Comparison of ENCODE assay signal across 8 cellular contexts in genomic region chr9:70413798-70414775, GRCh38. TPM values are rescaled to one million over a fixed set of nuclear protein-coding genes. Genes with fewer than 3 reads are reported as not detected.
A peak's percentile ranks its signal among the peaks of the same experiment; 100 is the strongest.
DNase-seq lines count a peak whose midpoint lies in the region; TF ChIP-seq lines count a peak whose summit lies in the region.

Gene KLF9, minus strand, starts transcription at chr9:70414657. Its CDS starts 1,294 bp downstream, at chr9:70413363.

- H3K4me1 ChIP-seq in SJSA1 (replicated peaks): peaks cover 31% of the 10 kb centered on the region
- peaks cover 33 to 56% (median 49%) of the 10 kb centered on the region in 4 donors for H3K4me1 ChIP-seq in stomach

- 0 to 1% (median 0%) methylated on average over 40 to 48 of the region's 48 CpGs for WGBS in stomach, 5 donors

- no peaks in the 10 kb centered on the region for H3K27me3 ChIP-seq in SJSA1 (replicated peaks)
- H3K27me3 ChIP-seq in stomach: no peaks in the 10 kb centered on the region

- H3K4me1 Mint-ChIP-seq in neural crest cell: peaks cover 23% of the 10 kb centered on the region

- peaks cover 83% of the 10 kb centered on the region for H3K27me3 Mint-ChIP-seq in neural crest cell (ENCODE audit: low read depth)

- peak; percentile 91 for TF ChIP-seq EP300 in stomach (IDR thresholded peaks at IDR 0.05)

- H3K36me3 ChIP-seq in SJSA1: peaks cover 9% of the 10 kb centered on the region
- H3K36me3 ChIP-seq in stomach: no peaks in the 10 kb centered on the region

- TF ChIP-seq CTCF in fibroblast of villous mesenchyme (IDR thresholded peaks at IDR 0.05; ENCODE audit: insufficient read depth, low read depth, low read length): no peak
- TF ChIP-seq CTCF in neural crest cell (conservative IDR thresholded peaks at IDR 0.05): no peak
- no peak for TF ChIP-seq CTCF in stomach (IDR thresholded peaks at IDR 0.05)

- H3K27ac ChIP-seq in SJSA1: peak within 1 kb of the TSS; percentile 97
- H3K27ac ChIP-seq in stomach: peak within 1 kb of the TSS; percentile 99 to 100 (median 100)

- H3K9me3 ChIP-seq in SJSA1 (replicated peaks): no peaks in the 10 kb centered on the region
- H3K9me3 ChIP-seq in stomach: no peaks in the 10 kb centered on the region

- H3K36me3 Mint-ChIP-seq in neural crest cell (ENCODE audit: low read depth): no peaks in the 10 kb centered on the region

- intact Hi-C loops in stomach (cut with DNase I; ENCODE audit: low total_unique reads): no loop called here

- peak within 1 kb of the TSS; percentile 88 for H3K4me3 ChIP-seq in SJSA1
- H3K4me3 ChIP-seq in fibroblast of villous mesenchyme (ENCODE audit: low read depth, low read length): peak within 1 kb of the TSS; percentile 95
- H3K4me3 ChIP-seq in stomach: peak within 1 kb of the TSS; percentile 64 to 98 (median 78)

- H3K27ac Mint-ChIP-seq in neural crest cell (ENCODE audit: unreplicated experiment): peak within 1 kb of the TSS; percentile 64

- no peaks in the 10 kb centered on the region for H3K9me3 Mint-ChIP-seq in neural crest cell

- peak within 1 kb of the TSS; percentile 86 for H3K4me3 Mint-ChIP-seq in neural crest cell

- DNase-seq in ELF-1 (ENCODE audit: low read depth, low spot score) (peak; percentile 96), H4 (ENCODE audit: low spot score) (peak; percentile 97), LoVo (ENCODE audit: low spot score) (peak; percentile 88), SJSA1 (ENCODE audit: low read depth in 1 of 2, low spot score in 2 of 2) (peak; percentile 88 to 94), fibroblast of villous mesenchyme (ENCODE audit: low read depth) (peak; percentile 100), neural crest cell (ENCODE audit: low read depth, low spot score) (peak; percentile 48), stomach (peak; percentile 94)
- DNase-seq in activated gamma-delta T cell treated with anti-CD3 and anti-CD28 coated beads, Interleukin-2, amount 50 U/mL, for 16 hours (ENCODE audit: low read depth): peak; percentile 84

- TF ChIP-seq POLR2A in stomach (IDR thresholded peaks at IDR 0.05): peak in 2 of 4 donors; percentile 98

RNA-seq across cellular contexts. Expression of gene KLF9, which starts in this region (rescaled TPM):
- 15.9 and 17.4 TPM in 2 replicates for total RNA-seq in H4 (2014; rRNA removed; shearing (Covaris generic))
- 3.2 and 5.9 TPM in 2 replicates for total RNA-seq in SJSA1 (2014; rRNA removed; shearing (Covaris generic))
- total RNA-seq in fibroblast of villous mesenchyme (34.5 and 37.1 TPM in 2 replicates), neural crest cell (0.19 and 0.20 TPM in 2 replicates), stomach (100 to 1,000 TPM in 2 of 5 donors, 10 to 100 TPM in 3; 37.3 to 174 (median 95.3) TPM)
- polyA plus RNA-seq in stomach: 10 to 100 TPM; 27.9 to 35.9 (median 28.4) TPM

Comparison
In these comparisons a context has a peak if more than half of its experiments do, and no peak if none do; other contexts are left out.
1. Peak in every context shown above with its lines: DNase-seq, H3K4me3 ChIP-seq and H3K27ac ChIP-seq.
2. Peak in DNase-seq in neural crest cell; RNA of the gene not detected or under 1 TPM.
3. DNase-seq: peak in every context shown above with its lines; median percentile 100 in fibroblast of villous mesenchyme; 97 in H4; 96 in ELF-1; 94 in stomach; 91 in SJSA1; 88 in LoVo; 84 in activated gamma-delta T cell treated with anti-CD3 and anti-CD28 coated beads, Interleukin-2, amount 50 U/mL, for 16 hours; 48 in neural crest cell.